In genomic region chr6:118419448-118420394, GRCh38 we compare ENCODE assay signal across 20 cellular contexts.
A peak's percentile ranks its signal among the peaks of the same experiment; 100 is the strongest.
DNase-seq lines count a peak whose midpoint lies in the region; ATAC-seq, FAIRE-seq and TF ChIP-seq lines count a peak whose summit lies in the region.
"Had no signal": no experiment of that assay in that cellular context is flagged by ENCODE, and none has a peak within 500 bp of the region (broad histone marks: within the 10 kb centered on the region; RNA-seq: fewer than 3 reads in every experiment).

No MANE protein-coding gene starts in this region.

- TF ChIP-seq CTCF in GM13976 (IDR thresholded peaks at IDR 0.05; ENCODE audit: borderline replicate concordance, control extremely low read depth, extremely low read depth, insufficient read depth, missing control alignments) (no peak), K562 (IDR thresholded peaks at IDR 0.05 in 2 of 3, conservative IDR thresholded peaks at IDR 0.05 in 1 of 3; ENCODE audit: insufficient read depth in 2 of 3, low read depth in 1 of 3, low read length in 3 of 3) (no peak), osteoblast (IDR thresholded peaks at IDR 0.05; ENCODE audit: extremely low read depth, low read depth, low read length) (no peak)

- no peaks in the 10 kb centered on the region for H3K4me1 ChIP-seq in K562 (replicated peaks in 1 of 2; ENCODE audit: control insufficient read depth in 2 of 2, insufficient read depth in 2 of 2, low read length in 2 of 2)
- H3K4me1 ChIP-seq in osteoblast (ENCODE audit: insufficient read depth, low read length), result no peaks in the 10 kb centered on the region
- H3K4me1 ChIP-seq: BE2C had no signal

- TF ChIP-seq POLR2A in K562 (conservative IDR thresholded peaks at IDR 0.05), result no peak

- no peak for FAIRE-seq in K562 (lab: Jason Lieb, UNC)
- FAIRE-seq: G401.6, GM12892, GM18507 had no signal

- H3K27me3 ChIP-seq in K562 (ENCODE audit: control insufficient read depth in 2 of 2, insufficient read depth in 2 of 2, low read length in 2 of 2), result no peaks in the 10 kb centered on the region
- no peaks in the 10 kb centered on the region for H3K27me3 ChIP-seq in osteoblast (ENCODE audit: insufficient read depth, low read length)
- H3K27me3 ChIP-seq: BE2C had no signal

- H3K4me1 Mint-ChIP-seq in activated naive CD8-positive, alpha-beta T cell treated with anti-CD3 and anti-CD28 coated beads, Interleukin-2, amount 50 U/mL, for 24 hours, result no peaks in the 10 kb centered on the region
- no peaks in the 10 kb centered on the region for H3K4me1 Mint-ChIP-seq in activated naive CD8-positive, alpha-beta T cell treated with anti-CD3 and anti-CD28 coated beads for 36 hours
- H3K4me1 Mint-ChIP-seq: CD4-positive, alpha-beta memory T cell; GM23338; H9 had no signal

- POLR2A ChIA-PET in K562 (lab: Yijun Ruan, JAX), result interaction anchor here (0.8 to 1.3 kb wide), 2 partner anchors 8 to 13 kb away, joined by 3 to 7 read pairs; no protein-coding TSS in a partner anchor

- H3K79me2 ChIP-seq in K562 (ENCODE audit: control insufficient read depth, insufficient read depth, low read length) (no peaks in the 10 kb centered on the region), osteoblast (ENCODE audit: insufficient read depth, low read length) (no peaks in the 10 kb centered on the region)

- H2AFZ ChIP-seq in K562 (ENCODE audit: low read depth, low read length) (no peak overlapping the region), osteoblast (ENCODE audit: low read length) (no peak overlapping the region)
- H2AFZ ChIP-seq: GM23338 had no signal

- CTCF ChIA-PET in K562 (lab: Yijun Ruan, JAX; ENCODE audit: low intra/inter-chr PET ratio), result no interaction called here

- no peaks in the 10 kb centered on the region for H3K36me3 ChIP-seq in K562 (ENCODE audit: control insufficient read depth, insufficient read depth, low read length)
- H3K36me3 ChIP-seq in osteoblast (ENCODE audit: insufficient read depth, low read length), result no peaks in the 10 kb centered on the region
- H3K36me3 ChIP-seq: BE2C had no signal

- TF ChIP-seq EP300 in K562 (IDR thresholded peaks at IDR 0.05; ENCODE audit: low read length), result no peak

- H3K27me3 Mint-ChIP-seq in activated naive CD8-positive, alpha-beta T cell treated with anti-CD3 and anti-CD28 coated beads, Interleukin-2, amount 50 U/mL, for 24 hours, result no peaks in the 10 kb centered on the region
- no peaks in the 10 kb centered on the region for H3K27me3 Mint-ChIP-seq in activated naive CD8-positive, alpha-beta T cell treated with anti-CD3 and anti-CD28 coated beads for 36 hours

- H3K4me2 ChIP-seq in K562 (ENCODE audit: insufficient read depth, low read length) (no peak overlapping the region), osteoblast (ENCODE audit: insufficient read depth, low read length) (no peak overlapping the region)
- H3K4me2 ChIP-seq: GM23338 had no signal

- no peaks in the 10 kb centered on the region for H3K9me1 ChIP-seq in K562 (ENCODE audit: control insufficient read depth, insufficient read depth, low read length)

- no peaks in the 10 kb centered on the region for H3K9me3 ChIP-seq in K562 (replicated peaks; ENCODE audit: control insufficient read depth, insufficient read depth, low read depth, low read length)
- H3K9me3 ChIP-seq in osteoblast (ENCODE audit: low read depth, low read length), result no peaks in the 10 kb centered on the region
- H3K9me3 ChIP-seq: BE2C had no signal

- peak overlapping the region; percentile 5 for H3K27ac Mint-ChIP-seq in activated naive CD8-positive, alpha-beta T cell treated with anti-CD3 and anti-CD28 coated beads, Interleukin-2, amount 50 U/mL, for 24 hours
- no peak overlapping the region for H3K27ac Mint-ChIP-seq in activated naive CD8-positive, alpha-beta T cell treated with anti-CD3 and anti-CD28 coated beads for 36 hours
- H3K27ac Mint-ChIP-seq: CD4-positive, alpha-beta memory T cell; GM23338; H9 had no signal

- H3K9ac ChIP-seq in K562 (ENCODE audit: insufficient read depth in 1 of 2, low read depth in 2 of 2, low read length in 2 of 2), result no peak overlapping the region

- H3K27ac ChIP-seq in K562 (ENCODE audit: extremely low read depth, low read depth, low read length) (no peak overlapping the region), osteoblast (ENCODE audit: low read depth, low read length) (no peak overlapping the region)
- H3K27ac ChIP-seq: C4-2B had no signal

- in situ Hi-C loops in GM13976 (cut with MboI; ENCODE audit: low sequenced_read_pairs, unreplicated experiment) (no loop called here), K562 (cut with MboI) (no loop called here)

- H3K4me3 ChIP-seq in K562, result no peak overlapping the region
- no peak overlapping the region for H3K4me3 ChIP-seq in osteoblast (ENCODE audit: insufficient read depth, low read length)
- H3K4me3 ChIP-seq: GM23338 had no signal

- TF ChIP-seq RAD21 in K562 (CRISPR knock-in tag; conservative IDR thresholded peaks at IDR 0.05 in 1 of 2, IDR thresholded peaks at IDR 0.05 in 1 of 2), result no peak

- peaks cover 16% of the 10 kb centered on the region for H3K36me3 Mint-ChIP-seq in activated naive CD8-positive, alpha-beta T cell treated with anti-CD3 and anti-CD28 coated beads, Interleukin-2, amount 50 U/mL, for 24 hours (ENCODE audit: low read depth)
- peaks cover 32% of the 10 kb centered on the region for H3K36me3 Mint-ChIP-seq in activated naive CD8-positive, alpha-beta T cell treated with anti-CD3 and anti-CD28 coated beads for 36 hours

- peaks cover 13% of the 10 kb centered on the region for H3K9me3 Mint-ChIP-seq in activated naive CD8-positive, alpha-beta T cell treated with anti-CD3 and anti-CD28 coated beads, Interleukin-2, amount 50 U/mL, for 24 hours
- peaks cover 16% of the 10 kb centered on the region for H3K9me3 Mint-ChIP-seq in activated naive CD8-positive, alpha-beta T cell treated with anti-CD3 and anti-CD28 coated beads for 36 hours
- H3K9me3 Mint-ChIP-seq: GM23338 had no signal

- H4K20me1 ChIP-seq in K562 (replicated peaks; ENCODE audit: control insufficient read depth, insufficient read depth, low read length), result no peaks in the 10 kb centered on the region
- H4K20me1 ChIP-seq in osteoblast (ENCODE audit: insufficient read depth, low read length), result no peaks in the 10 kb centered on the region

- no peak overlapping the region for H3K4me3 Mint-ChIP-seq in activated naive CD8-positive, alpha-beta T cell treated with anti-CD3 and anti-CD28 coated beads, Interleukin-2, amount 50 U/mL, for 24 hours
- H3K4me3 Mint-ChIP-seq in activated naive CD8-positive, alpha-beta T cell treated with anti-CD3 and anti-CD28 coated beads for 36 hours, result no peak overlapping the region
- H3K4me3 Mint-ChIP-seq: CD4-positive, alpha-beta memory T cell; GM23338; H9 had no signal

- no TSS peak for BruUV-seq in K562 (replicated peaks; lab: Mats Ljungman, UMichigan)

- no peak for DNase-seq in activated naive CD8-positive, alpha-beta T cell treated with anti-CD3 and anti-CD28 coated beads, Interleukin-2, amount 50 U/mL, for 24 hours
- no peak for DNase-seq in activated naive CD8-positive, alpha-beta T cell treated with anti-CD3 and anti-CD28 coated beads for 36 hours
- DNase-seq in GM13976 (ENCODE audit: low spot score), result peak; percentile 0
- peak in 2 of 4 experiments; percentile 0 to 1 for DNase-seq in K562 (ENCODE audit: extremely low read depth in 1 of 4, low spot score in 3 of 4)
- peak; percentile 25 for DNase-seq in osteoblast (ENCODE audit: insufficient read length, low spot score, missing footprints)
- DNase-seq in activated CD8-positive, alpha-beta memory T cell treated with anti-CD3 and anti-CD28 coated beads, Interleukin-2, amount 50 U/mL, for 48 hours, result no peak
- DNase-seq: 8988T; ACHN; BE2C; CD4-positive, alpha-beta memory T cell; DMS79; EL; H9 had no signal

- intact Hi-C loops in K562 (cut with micrococcal nuclease), result loop anchor here (5.0 kb wide), 1 partner anchor 383 kb away; no protein-coding TSS in a partner anchor

- ATAC-seq in activated naive CD8-positive, alpha-beta T cell treated with anti-CD3 and anti-CD28 coated beads, Interleukin-2, amount 50 U/mL, for 24 hours, result no peak
- ATAC-seq in K562 (no peak), GM18502 (IDR thresholded peaks at IDR 0.05; ENCODE audit: poor library complexity, unreplicated experiment) (no peak), GM21360 (IDR thresholded peaks at IDR 0.05; ENCODE audit: unreplicated experiment) (no peak)
- ATAC-seq: GM23338 had no signal

TF ChIP-seq in K562, 482 proteins besides CTCF, POLR2A, EP300 and RAD21 (continues in another document):
- no peak for TF ChIP-seq MNT (conservative IDR thresholded peaks at IDR 0.05)

Comparison
In these comparisons a context has a peak if more than half of its experiments do, and no peak if none do; other contexts are left out.
1. DNase-seq: peak in GM13976 (single experiment) and osteoblast (single experiment); none in activated naive CD8-positive, alpha-beta T cell treated with anti-CD3 and anti-CD28 coated beads, Interleukin-2, amount 50 U/mL, for 24 hours (single experiment), activated naive CD8-positive, alpha-beta T cell treated with anti-CD3 and anti-CD28 coated beads for 36 hours (single experiment) and activated CD8-positive, alpha-beta memory T cell treated with anti-CD3 and anti-CD28 coated beads, Interleukin-2, amount 50 U/mL, for 48 hours (single experiment).